ENCODE assay signal across 31 cellular contexts in genomic region chr4:185835336-185835735, GRCh38. TPM values are rescaled to one million over a fixed set of nuclear protein-coding genes. Genes with fewer than 3 reads are reported as not detected.
"Had no signal": no experiment of that assay in that cellular context is flagged by ENCODE, and none has a peak within 500 bp of the region (broad histone marks: within the 10 kb centered on the region; RNA-seq: fewer than 3 reads in every experiment).

No MANE protein-coding gene starts in this region.

- DNase-seq: activated CD4-positive, alpha-beta memory T cell treated with anti-CD3 and anti-CD28 coated beads for 36 hours; activated CD4-positive, alpha-beta T cell treated with anti-CD3 and anti-CD28 coated beads, Interleukin-2, amount 10 ng/mL, durations not matched to agents 24 days and 14 days; activated CD4-positive, CD25-positive, alpha-beta regulatory T cell treated with anti-CD3 and anti-CD28 coated beads, Interleukin-2, amount 50 U/mL, for 72 hours; activated CD8-positive, alpha-beta memory T cell treated with anti-CD3 and anti-CD28 coated beads, Interleukin-2, amount 50 U/mL, for 4 hours; activated effector memory CD4-positive, alpha-beta T cell treated with anti-CD3 and anti-CD28 coated beads, Interleukin-2, amount 50 U/mL, for 16 hours; activated naive CD4-positive, alpha-beta T cell treated with anti-CD3 and anti-CD28 coated beads for 36 hours; activated naive CD8-positive, alpha-beta T cell treated with anti-CD3 and anti-CD28 coated beads, Interleukin-2, amount 10 ng/mL, durations not matched to agents 7 days and 5 days; activated T-cell treated with anti-CD3 and anti-CD28 coated beads, Interleukin-2, amount 50 U/mL, for 1 hour; brain microvascular endothelial cell; central memory CD4-positive, alpha-beta T cell; endodermal cell; foreskin fibroblast; head of caudate nucleus; mammary epithelial cell; ovary; retina; stimulated activated CD4-positive, alpha-beta T cell treated with anti-CD3 and anti-CD28 coated beads, Interleukin-15, amount 100 ng/mL, for 24 hours; stimulated activated CD4-positive, alpha-beta T cell treated with anti-CD3 and anti-CD28 coated beads, Interleukin-2, amount 100 ng/mL, for 24 hours; stimulated activated naive CD4-positive, alpha-beta T cell; tibial artery; WERI-Rb-1 had no signal

- H3K27me3 Mint-ChIP-seq: activated CD4-positive, alpha-beta T cell treated with anti-CD3 and anti-CD28 coated beads, Interleukin-2, amount 10 ng/mL, durations not matched to agents 24 days and 14 days; progenitor cell of endocrine pancreas had no signal

- H3K27me3 ChIP-seq: ascending aorta, brain microvascular endothelial cell, neutrophil, ovary, suprapubic skin, tibial artery had no signal

- H3K36me3 ChIP-seq: ascending aorta, brain microvascular endothelial cell, neutrophil, ovary, suprapubic skin, tibial artery, WERI-Rb-1 had no signal

- H3K27ac ChIP-seq: ascending aorta, brain microvascular endothelial cell, neutrophil, ovary, suprapubic skin, WERI-Rb-1 had no signal

- H3K4me3 ChIP-seq: ascending aorta, ovary, suprapubic skin, tibial artery had no signal

- H3K36me3 Mint-ChIP-seq: activated CD4-positive, alpha-beta memory T cell treated with anti-CD3 and anti-CD28 coated beads for 36 hours; activated naive CD8-positive, alpha-beta T cell treated with anti-CD3 and anti-CD28 coated beads, Interleukin-2, amount 10 ng/mL, durations not matched to agents 7 days and 5 days had no signal

- H3K9me3 Mint-ChIP-seq: activated CD4-positive, alpha-beta memory T cell treated with anti-CD3 and anti-CD28 coated beads for 36 hours; activated CD4-positive, alpha-beta T cell treated with anti-CD3 and anti-CD28 coated beads, Interleukin-2, amount 10 ng/mL, durations not matched to agents 24 days and 14 days; activated naive CD4-positive, alpha-beta T cell treated with anti-CD3 and anti-CD28 coated beads for 36 hours; activated naive CD8-positive, alpha-beta T cell treated with anti-CD3 and anti-CD28 coated beads, Interleukin-2, amount 10 ng/mL, durations not matched to agents 7 days and 5 days; activated T-helper 1 cell treated with anti-CD3 and anti-CD28 coated beads, Interleukin-12 subunit alpha, Interleukin-12 subunit beta, Interleukin-2, Interleukin-4 antibody, amounts not matched to agents 30 ng/mL and 10 ng/mL and 1 ng/mL, durations not matched to agents 14 hours and 24 hours and 36 hours; dendritic cell treated with granulocyte-macrophage colony-stimulating factor and Interleukin-4, amounts not matched to agents 40 ng/mL and 50 ng/mL, for 4 days; endodermal cell; nephron had no signal

- H3K27ac Mint-ChIP-seq: activated CD4-positive, alpha-beta memory T cell treated with anti-CD3 and anti-CD28 coated beads for 36 hours; activated CD4-positive, alpha-beta T cell treated with anti-CD3 and anti-CD28 coated beads, Interleukin-2, amount 10 ng/mL, durations not matched to agents 24 days and 14 days; activated naive CD4-positive, alpha-beta T cell treated with anti-CD3 and anti-CD28 coated beads for 36 hours; activated naive CD8-positive, alpha-beta T cell treated with anti-CD3 and anti-CD28 coated beads, Interleukin-2, amount 10 ng/mL, durations not matched to agents 7 days and 5 days; activated T-helper 1 cell treated with anti-CD3 and anti-CD28 coated beads, Interleukin-12 subunit alpha, Interleukin-12 subunit beta, Interleukin-2, Interleukin-4 antibody, amounts not matched to agents 30 ng/mL and 10 ng/mL and 1 ng/mL, durations not matched to agents 14 hours and 24 hours and 36 hours; dendritic cell treated with granulocyte-macrophage colony-stimulating factor and Interleukin-4, amounts not matched to agents 40 ng/mL and 50 ng/mL, for 4 days; endodermal cell; nephron had no signal

- H3K9me3 ChIP-seq: ascending aorta, neutrophil, ovary, suprapubic skin, tibial artery had no signal

- H3K4me1 Mint-ChIP-seq: activated CD4-positive, alpha-beta T cell treated with anti-CD3 and anti-CD28 coated beads, Interleukin-2, amount 10 ng/mL, durations not matched to agents 24 days and 14 days; activated naive CD8-positive, alpha-beta T cell treated with anti-CD3 and anti-CD28 coated beads, Interleukin-2, amount 10 ng/mL, durations not matched to agents 7 days and 5 days had no signal

- ATAC-seq: esophagus mucosa had no signal

- H3K4me3 Mint-ChIP-seq: activated CD4-positive, alpha-beta memory T cell treated with anti-CD3 and anti-CD28 coated beads for 36 hours; activated CD4-positive, alpha-beta T cell treated with anti-CD3 and anti-CD28 coated beads, Interleukin-2, amount 10 ng/mL, durations not matched to agents 24 days and 14 days; activated naive CD4-positive, alpha-beta T cell treated with anti-CD3 and anti-CD28 coated beads for 36 hours; activated naive CD8-positive, alpha-beta T cell treated with anti-CD3 and anti-CD28 coated beads, Interleukin-2, amount 10 ng/mL, durations not matched to agents 7 days and 5 days; activated T-helper 1 cell treated with anti-CD3 and anti-CD28 coated beads, Interleukin-12 subunit alpha, Interleukin-12 subunit beta, Interleukin-2, Interleukin-4 antibody, amounts not matched to agents 30 ng/mL and 10 ng/mL and 1 ng/mL, durations not matched to agents 14 hours and 24 hours and 36 hours; dendritic cell treated with granulocyte-macrophage colony-stimulating factor and Interleukin-4, amounts not matched to agents 40 ng/mL and 50 ng/mL, for 4 days; endodermal cell; nephron had no signal

RNA-seq across cellular contexts. Expression of gene SORBS2, which starts 23.3 kb away (rescaled TPM):
- total RNA-seq: activated CD4-positive, alpha-beta memory T cell treated with anti-CD3 and anti-CD28 coated beads for 36 hours; activated CD4-positive, alpha-beta T cell treated with anti-CD3 and anti-CD28 coated beads, Interleukin-2, amount 10 ng/mL, durations not matched to agents 24 days and 14 days; activated CD8-positive, alpha-beta memory T cell treated with anti-CD3 and anti-CD28 coated beads for 36 hours; activated naive CD4-positive, alpha-beta T cell treated with anti-CD3 and anti-CD28 coated beads for 36 hours; activated naive CD8-positive, alpha-beta T cell treated with anti-CD3 and anti-CD28 coated beads, Interleukin-2, amount 10 ng/mL, durations not matched to agents 7 days and 5 days; activated T-helper 1 cell treated with anti-CD3 and anti-CD28 coated beads, Interleukin-12 subunit alpha, Interleukin-12 subunit beta, Interleukin-2, Interleukin-4 antibody, amounts not matched to agents 30 ng/mL and 10 ng/mL and 1 ng/mL, durations not matched to agents 14 hours and 24 hours and 36 hours; T-helper 1 cell treated with Interleukin-12 subunit alpha and Interleukin-12 subunit beta and Interleukin-4 antibody, amounts not matched to agents 30 ng/mL and 1 ng/mL, for 36 hours had no signal
